17 cellular contexts compared by ENCODE assay signal in genomic region chr2:52532956-52533355, GRCh38.
DNase-seq lines count a peak whose midpoint lies in the region; TF ChIP-seq lines count a peak whose summit lies in the region.
"Had no signal": no experiment of that assay in that cellular context is flagged by ENCODE, and none has a peak within 500 bp of the region (broad histone marks: within the 10 kb centered on the region; RNA-seq: fewer than 3 reads in every experiment).

No MANE protein-coding gene starts in this region.

- TF ChIP-seq CTCF in chondrocyte (IDR thresholded peaks at IDR 0.05) (no peak), testis (IDR thresholded peaks at IDR 0.05) (no peak)

- intact Hi-C loops in testis (cut with DNase I; ENCODE audit: low total_unique reads), result no loop called here

- H4K91ac ChIP-seq in trophoblast cell (ENCODE audit: low read depth, low read length), result no peak overlapping the region

- H3K79me2 ChIP-seq in trophoblast cell (ENCODE audit: control insufficient read depth, insufficient read depth, low read length, poor library complexity) (no peaks in the 10 kb centered on the region), mesendoderm (ENCODE audit: control insufficient read depth, insufficient read depth, low read length) (no peaks in the 10 kb centered on the region)

- H2BK120ac ChIP-seq in trophoblast cell (ENCODE audit: insufficient read depth, low read length, poor library complexity) (no peak overlapping the region), mesendoderm (ENCODE audit: low read depth, low read length) (no peak overlapping the region)

- H4K12ac ChIP-seq in trophoblast cell (ENCODE audit: low read depth, low read length), result no peak overlapping the region

- WGBS in trophoblast cell (ENCODE audit: extremely low coverage, insufficient coverage, insufficient read length), result no CpG with 5 or more reads among the region's 1 CpG
- WGBS in mesendoderm (ENCODE audit: extremely low coverage, insufficient coverage, low lambda C conversion rate), result no CpG with 5 or more reads among the region's 1 CpG
- WGBS in testis, 2 donors, result 58 to 65% methylated on average over 1 of the region's 1 CpG

- H3K4ac ChIP-seq in trophoblast cell (ENCODE audit: low read depth, low read length) (no peak overlapping the region), mesendoderm (ENCODE audit: low read depth, low read length) (no peak overlapping the region)

- no peaks in the 10 kb centered on the region for H3K79me1 ChIP-seq in trophoblast cell (ENCODE audit: low read length)
- no peaks in the 10 kb centered on the region for H3K79me1 ChIP-seq in mesendoderm (ENCODE audit: low read length)

- H3K56ac ChIP-seq in mesendoderm (ENCODE audit: low read length), result no peak overlapping the region

- H4K8ac ChIP-seq in trophoblast cell (ENCODE audit: low read depth, low read length), result no peak overlapping the region
- no peak overlapping the region for H4K8ac ChIP-seq in mesendoderm (ENCODE audit: low read depth, low read length)

- H3K23ac ChIP-seq in trophoblast cell (ENCODE audit: low read length), result no peak overlapping the region
- H3K23ac ChIP-seq in mesendoderm (ENCODE audit: low read length), result no peak overlapping the region

- H2AK5ac ChIP-seq in trophoblast cell (ENCODE audit: low read length) (no peak overlapping the region), mesendoderm (ENCODE audit: low read length) (no peak overlapping the region)

- H3K27ac ChIP-seq in SK-N-MC (peak overlapping the region; percentile 91), trophoblast cell (ENCODE audit: low read depth, low read length) (no peak overlapping the region), mesendoderm (ENCODE audit: low read depth, low read length) (no peak overlapping the region), testis (no peak overlapping the region)
- H3K27ac ChIP-seq: GM23248 had no signal

- peaks cover 15% of the 10 kb centered on the region for H3K4me1 Mint-ChIP-seq in chondrocyte (ENCODE audit: low read depth)
- H3K4me1 Mint-ChIP-seq: CD4-positive, alpha-beta memory T cell had no signal

- TF ChIP-seq POLR2A in testis (IDR thresholded peaks at IDR 0.05), result no peak

- H2BK12ac ChIP-seq in trophoblast cell (ENCODE audit: low read length), result no peak overlapping the region

- H3K9me3 ChIP-seq in SK-N-MC (ENCODE audit: low read depth, low read length) (no peaks in the 10 kb centered on the region), trophoblast cell (ENCODE audit: insufficient read depth, low read depth, low read length) (no peaks in the 10 kb centered on the region), testis (no peaks in the 10 kb centered on the region)

- DNase-seq in SK-N-MC (ENCODE audit: low read depth, low spot score) (peak; percentile 1), chondrocyte (ENCODE audit: low spot score) (no peak), fibroblast of gingiva (ENCODE audit: low read depth) (peak; percentile 78), trophoblast cell (no peak), mesendoderm (no peak), testis (no peak), OCI-M2 (lab: John Stamatoyannopoulos, UW; ENCODE audit: unreplicated experiment) (no peak)
- DNase-seq: C1 segment of cervical spinal cord; Calu3; CD4-positive, alpha-beta memory T cell; COR-L47; DMS53; DMS79 treated with DMSO at 0.1 percent for 48 hours; GF-D8; GM23248; H7; HCEC 1CT had no signal

- no peak overlapping the region for H3K18ac ChIP-seq in trophoblast cell (ENCODE audit: low read length)
- no peak overlapping the region for H3K18ac ChIP-seq in mesendoderm (ENCODE audit: low read length)

- H3K36me3 ChIP-seq in SK-N-MC (ENCODE audit: insufficient read depth, low read length), result no peaks in the 10 kb centered on the region
- no peaks in the 10 kb centered on the region for H3K36me3 ChIP-seq in trophoblast cell (ENCODE audit: control insufficient read depth in 1 of 2, insufficient read depth in 2 of 2, low read length in 2 of 2)
- no peaks in the 10 kb centered on the region for H3K36me3 ChIP-seq in mesendoderm (ENCODE audit: control insufficient read depth, insufficient read depth, low read length)
- no peaks in the 10 kb centered on the region for H3K36me3 ChIP-seq in testis (ENCODE audit: low read depth, missing control alignments)

- H3K27me3 ChIP-seq in trophoblast cell (ENCODE audit: insufficient read depth, low read length) (no peaks in the 10 kb centered on the region), mesendoderm (ENCODE audit: insufficient read depth, low read length, poor library complexity) (no peaks in the 10 kb centered on the region), testis (no peaks in the 10 kb centered on the region)

- H3K9ac ChIP-seq in SK-N-MC (ENCODE audit: insufficient read length), result peak overlapping the region; percentile 46
- H3K9ac ChIP-seq in trophoblast cell (ENCODE audit: low read length), result no peak overlapping the region
- no peak overlapping the region for H3K9ac ChIP-seq in mesendoderm (ENCODE audit: low read length)
- H3K9ac ChIP-seq: GM23248 had no signal

- H3K27me3 Mint-ChIP-seq in chondrocyte (ENCODE audit: low read depth), result no peaks in the 10 kb centered on the region
- H3K27me3 Mint-ChIP-seq: CD4-positive, alpha-beta memory T cell had no signal

- H3K4me3 Mint-ChIP-seq in chondrocyte (ENCODE audit: unreplicated experiment), result no peak overlapping the region
- H3K4me3 Mint-ChIP-seq: CD4-positive, alpha-beta memory T cell had no signal

- H2BK15ac ChIP-seq in mesendoderm (replicated peaks; ENCODE audit: low read depth), result no peak overlapping the region

- H3K4me1 ChIP-seq in trophoblast cell (ENCODE audit: control insufficient read depth in 1 of 2, insufficient read depth in 2 of 2, low read length in 2 of 2) (no peaks in the 10 kb centered on the region), mesendoderm (ENCODE audit: control insufficient read depth, low read depth, low read length) (no peaks in the 10 kb centered on the region), testis (no peaks in the 10 kb centered on the region)

- H3K36me3 Mint-ChIP-seq in chondrocyte (ENCODE audit: low read depth), result no peaks in the 10 kb centered on the region
- H3K36me3 Mint-ChIP-seq: CD4-positive, alpha-beta memory T cell had no signal

- no peaks in the 10 kb centered on the region for H3K9me3 Mint-ChIP-seq in chondrocyte (ENCODE audit: low read depth)

- peak overlapping the region; percentile 40 for H3K4me3 ChIP-seq in SK-N-MC
- H3K4me3 ChIP-seq in trophoblast cell (ENCODE audit: low read depth, low read length), result no peak overlapping the region
- no peak overlapping the region for H3K4me3 ChIP-seq in mesendoderm (ENCODE audit: low read length)
- no peak overlapping the region for H3K4me3 ChIP-seq in testis
- H3K4me3 ChIP-seq: GM23248 had no signal

- no peak overlapping the region for H2BK5ac ChIP-seq in trophoblast cell (ENCODE audit: low read depth, low read length, poor library complexity)
- H2BK5ac ChIP-seq in mesendoderm (ENCODE audit: low read length), result no peak overlapping the region

- no peak overlapping the region for H3K14ac ChIP-seq in trophoblast cell (ENCODE audit: low read length)

- H2AFZ ChIP-seq in trophoblast cell (ENCODE audit: insufficient read depth, low read length, poor library complexity), result no peak overlapping the region
- H2AFZ ChIP-seq: GM23248 had no signal

- H3K4me2 ChIP-seq in trophoblast cell (ENCODE audit: low read length) (no peak overlapping the region), mesendoderm (ENCODE audit: low read length) (no peak overlapping the region)

- no peak overlapping the region for H4K5ac ChIP-seq in mesendoderm (ENCODE audit: low read length)

- peak overlapping the region; percentile 22 for H3K27ac Mint-ChIP-seq in chondrocyte (ENCODE audit: unreplicated experiment)
- H3K27ac Mint-ChIP-seq: CD4-positive, alpha-beta memory T cell had no signal

Comparison
In these comparisons a context has a peak if more than half of its experiments do, and no peak if none do; other contexts are left out.
1. DNase-seq: peak in SK-N-MC (single experiment) and fibroblast of gingiva (single experiment); none in chondrocyte (single experiment), trophoblast cell (0 of 2), mesendoderm (single experiment), testis (single experiment) and OCI-M2 (single experiment).